9 cellular contexts compared by ENCODE assay signal in genomic region chr1:180167721-180168467, GRCh38. TPM values are rescaled to one million over a fixed set of nuclear protein-coding genes. Genes with fewer than 3 reads are reported as not detected.
DNase-seq lines count a peak whose midpoint lies in the region; ATAC-seq, FAIRE-seq and TF ChIP-seq lines count a peak whose summit lies in the region.
"Had no signal": no experiment of that assay in that cellular context is flagged by ENCODE, and none has a peak within 500 bp of the region (broad histone marks: within the 10 kb centered on the region; RNA-seq: fewer than 3 reads in every experiment).

No MANE protein-coding gene starts in this region.

- no peak overlapping the region for H3K4me3 ChIP-seq in PC-9
- H3K4me3 ChIP-seq in small intestine (ENCODE audit: low read depth in 1 of 2, low read length in 2 of 2): no peak overlapping the region
- H3K4me3 ChIP-seq: coronary artery had no signal

- TF ChIP-seq CTCF in PC-9 (conservative IDR thresholded peaks at IDR 0.05): no peak; the same call in 1 of the 2 replicates

- DNase-seq in HPDE6-E6E7 (ENCODE audit: extremely low spot score): peak; percentile 94
- DNase-seq in PC-9: peak; percentile 96 to 97
- DNase-seq in left ventricle myocardium superior: peak; percentile 47
- peak; percentile 97 for DNase-seq in small intestine
- DNase-seq in G401 (ENCODE audit: low spot score): no peak
- DNase-seq in NCI-H748 (lab: John Stamatoyannopoulos, UW; ENCODE audit: unreplicated experiment): no peak
- DNase-seq: activated CD4-positive, CD25-positive, alpha-beta regulatory T cell treated with anti-CD3 and anti-CD28 coated beads, Interleukin-2, amount 50 U/mL, for 72 hours had no signal

- H3K9me2 ChIP-seq in PC-9 (ENCODE audit: insufficient read depth): no peaks in the 10 kb centered on the region

- H3K9me3 ChIP-seq in PC-9 (ENCODE audit: insufficient read depth, low read depth): no peaks in the 10 kb centered on the region
- no peaks in the 10 kb centered on the region for H3K9me3 ChIP-seq in small intestine (ENCODE audit: control insufficient read depth, low read depth)

- peak overlapping the region; percentile 73 for H3K27ac ChIP-seq in PC-9
- peak overlapping the region; percentile 48 to 73 for H3K27ac ChIP-seq in small intestine (ENCODE audit: low read depth in 1 of 2, low read length in 1 of 2)

- H3K27me3 ChIP-seq in PC-9 (ENCODE audit: insufficient read depth, low read depth) (no peaks in the 10 kb centered on the region), small intestine (ENCODE audit: control insufficient read depth in 2 of 2, insufficient read depth in 2 of 2, low read length in 2 of 2) (no peaks in the 10 kb centered on the region)

- H3K4me1 ChIP-seq in PC-9 (replicated peaks; ENCODE audit: insufficient read depth) (peaks cover 74% of the 10 kb centered on the region), small intestine (ENCODE audit: control insufficient read depth in 2 of 2, insufficient read depth in 1 of 2, low read depth in 1 of 2, low read length in 1 of 2) (peaks cover 0 to 8% of the 10 kb centered on the region in 2 donors)

- POLR2A ChIA-PET in PC-9 (lab: Charles Lee; ENCODE audit: unreplicated experiment): interaction anchor here (0.5 to 0.8 kb wide), 2 partner anchors 14 to 240 kb away, joined by 3 to 7 read pairs; no protein-coding TSS in a partner anchor

- in situ Hi-C loops in G401 (cut with HindIII; ENCODE audit: low sequenced_read_pairs): no loop called here

- 29 to 64% (median 32%) methylated on average over 13 of the region's 13 CpGs for WGBS in small intestine, 3 donors

- peak overlapping the region; percentile 66 for H3K4me2 ChIP-seq in PC-9

- intact Hi-C loops in PC-9 (cut with micrococcal nuclease; ENCODE audit: unreplicated experiment) (loop anchor here (1.0 to 2.0 kb wide), 3 partner anchors 13 to 285 kb away; partner anchors contain the start of genes CEP350 and TOR1AIP1), left ventricle myocardium superior (cut with micrococcal nuclease) (no loop called here)

- peaks cover 61% of the 10 kb centered on the region for H3K79me2 ChIP-seq in PC-9 (ENCODE audit: low read depth)

- H4K20me1 ChIP-seq in PC-9 (ENCODE audit: insufficient read depth): 0 out of 2 replicates have a peak, but pooled peaks cover 5% of the 10 kb centered on the region

- H3F3A ChIP-seq in PC-9 (ENCODE audit: insufficient read depth, low read depth): peaks cover 48% of the 10 kb centered on the region

- peak; percentile 81 for ATAC-seq in left ventricle myocardium superior
- ATAC-seq in GM21526 (IDR thresholded peaks at IDR 0.05; ENCODE audit: low FRiP score, unreplicated experiment): no peak

- FAIRE-seq in small intestine (lab: Jason Lieb, UNC): no peak

- H3K36me3 ChIP-seq in PC-9 (ENCODE audit: low read depth): 0 out of 2 replicates have a peak, but pooled peaks cover 11% of the 10 kb centered on the region
- H3K36me3 ChIP-seq in small intestine (ENCODE audit: control insufficient read depth in 2 of 2, insufficient read depth in 2 of 2, low read length in 2 of 2): no peaks in the 10 kb centered on the region

- CTCF ChIA-PET in PC-9 (lab: Charles Lee): interaction anchor here (0.6 to 1.6 kb wide), 3 partner anchors 11 to 290 kb away, joined by 3 to 4 read pairs (median 3); partner anchors contain the start of genes QSOX1 and TOR1AIP2

- H2AFZ ChIP-seq in PC-9: no peak overlapping the region

- BruUV-seq in PC-9 (replicated peaks; lab: Mats Ljungman, UMichigan): no TSS peak

RNA-seq across cellular contexts. Expression of gene QSOX1, which starts 13.2 kb away (rescaled TPM):
- total RNA-seq in PC-9 (2021) (226 and 263 TPM in 2 replicates), left ventricle myocardium superior (111 TPM)
- polyA plus RNA-seq in small intestine: 100 to 1,000 TPM in 1 of 3 donors, 10 to 100 TPM in 2; 18.1 to 115 (median 41.1) TPM
- total RNA-seq in G401 (2014; rRNA removed; shearing (Covaris generic)): 44.8 and 60.2 TPM in 2 replicates

Comparison
In these comparisons a context has a peak if more than half of its experiments do, and no peak if none do; other contexts are left out.
1. DNase-seq: peak in HPDE6-E6E7 (single experiment), PC-9 (2 of 2), left ventricle myocardium superior (single experiment) and small intestine (single experiment); none in G401 (single experiment) and NCI-H748 (single experiment).